ENCODE assay signal across 23 cellular contexts in genomic region chr21:39341249-39341923, GRCh38.
"Had no signal": no experiment of that assay in that cellular context is flagged by ENCODE, and none has a peak within 500 bp of the region (broad histone marks: within the 10 kb centered on the region; RNA-seq: fewer than 3 reads in every experiment).

No MANE protein-coding gene starts in this region.

- H2AFZ ChIP-seq: parathyroid adenoma had no signal

- H3K27ac ChIP-seq: breast epithelium, coronary artery, epithelial cell of prostate, heart left ventricle, parathyroid adenoma, stomach, suprapubic skin, tibial nerve had no signal

- H3K4me1 ChIP-seq: parathyroid adenoma had no signal

- DNase-seq: activated CD4-positive, alpha-beta T cell treated with anti-CD3 and anti-CD28 coated beads, Interleukin-2, amount 50 U/mL, for 4 hours; activated CD8-positive, alpha-beta memory T cell treated with anti-CD3 and anti-CD28 coated beads for 24 hours; activated CD8-positive, alpha-beta memory T cell treated with anti-CD3 and anti-CD28 coated beads, Interleukin-2, amount 50 U/mL, for 48 hours; activated naive CD4-positive, alpha-beta T cell; activated naive CD8-positive, alpha-beta T cell treated with anti-CD3 and anti-CD28 coated beads for 36 hours; activated T-cell treated with anti-CD3 and anti-CD28 coated beads, Interleukin-2, amount 50 U/mL, for 4 hours; cerebellar nuclear complex; endodermal cell; heart left ventricle; islet precursor cell; left cardiac atrium; nucleus accumbens; right cardiac atrium; stimulated activated CD4-positive, alpha-beta T cell treated with anti-CD3 and anti-CD28 coated beads, Interleukin-12 subunit alpha, Interleukin-12 subunit beta, amount 100 ng/mL, for 4 hours; stomach had no signal

- H3K27me3 ChIP-seq: breast epithelium, heart left ventricle, stomach, suprapubic skin, tibial nerve had no signal

- H3K9me3 ChIP-seq: breast epithelium, heart left ventricle, stomach, suprapubic skin, tibial nerve had no signal

- H3K36me3 ChIP-seq: breast epithelium had no signal

- H3K9ac ChIP-seq: parathyroid adenoma had no signal

- H3K4me3 ChIP-seq: breast epithelium, coronary artery, heart left ventricle, stomach, suprapubic skin, tibial nerve had no signal

- H3K79me2 ChIP-seq: parathyroid adenoma had no signal

- ATAC-seq: activated T-cell treated with anti-CD3 and anti-CD28 coated beads, Interleukin-2, amount 50 U/mL, for 4 hours; heart left ventricle; left cardiac atrium; natural killer cell treated with Interleukin-12 subunit alpha and Interleukin-12 subunit beta and Interleukin-15 and Interleukin-18, amount 100 ng/mL, for 72 hours; right cardiac atrium; stimulated activated effector memory CD8-positive, alpha-beta T cell treated with anti-CD3 and anti-CD28 coated beads, Interleukin-12 subunit alpha, Interleukin-12 subunit beta, amount 100 ng/mL, for 72 hours had no signal
